In genomic region chr17:75872434-75873351, GRCh38 we compare ENCODE assay signal across 1 cellular context.
TF ChIP-seq lines count a peak whose summit lies in the region.

No MANE protein-coding gene starts in this region.

TF ChIP-seq in HCT116, 20 proteins besides CTCF, POLR2A, EP300 and RAD21 (continued from another document):
- TF ChIP-seq, protein P1, sequence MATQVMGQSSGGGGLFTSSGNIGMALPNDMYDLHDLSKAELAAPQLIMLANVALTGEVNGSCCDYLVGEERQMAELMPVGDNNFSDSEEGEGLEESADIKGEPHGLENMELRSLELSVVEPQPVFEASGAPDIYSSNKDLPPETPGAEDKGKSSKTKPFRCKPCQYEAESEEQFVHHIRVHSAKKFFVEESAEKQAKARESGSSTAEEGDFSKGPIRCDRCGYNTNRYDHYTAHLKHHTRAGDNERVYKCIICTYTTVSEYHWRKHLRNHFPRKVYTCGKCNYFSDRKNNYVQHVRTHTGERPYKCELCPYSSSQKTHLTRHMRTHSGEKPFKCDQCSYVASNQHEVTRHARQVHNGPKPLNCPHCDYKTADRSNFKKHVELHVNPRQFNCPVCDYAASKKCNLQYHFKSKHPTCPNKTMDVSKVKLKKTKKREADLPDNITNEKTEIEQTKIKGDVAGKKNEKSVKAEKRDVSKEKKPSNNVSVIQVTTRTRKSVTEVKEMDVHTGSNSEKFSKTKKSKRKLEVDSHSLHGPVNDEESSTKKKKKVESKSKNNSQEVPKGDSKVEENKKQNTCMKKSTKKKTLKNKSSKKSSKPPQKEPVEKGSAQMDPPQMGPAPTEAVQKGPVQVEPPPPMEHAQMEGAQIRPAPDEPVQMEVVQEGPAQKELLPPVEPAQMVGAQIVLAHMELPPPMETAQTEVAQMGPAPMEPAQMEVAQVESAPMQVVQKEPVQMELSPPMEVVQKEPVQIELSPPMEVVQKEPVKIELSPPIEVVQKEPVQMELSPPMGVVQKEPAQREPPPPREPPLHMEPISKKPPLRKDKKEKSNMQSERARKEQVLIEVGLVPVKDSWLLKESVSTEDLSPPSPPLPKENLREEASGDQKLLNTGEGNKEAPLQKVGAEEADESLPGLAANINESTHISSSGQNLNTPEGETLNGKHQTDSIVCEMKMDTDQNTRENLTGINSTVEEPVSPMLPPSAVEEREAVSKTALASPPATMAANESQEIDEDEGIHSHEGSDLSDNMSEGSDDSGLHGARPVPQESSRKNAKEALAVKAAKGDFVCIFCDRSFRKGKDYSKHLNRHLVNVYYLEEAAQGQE (IDR thresholded peaks at IDR 0.05; ENCODE audit: low read depth) = no peak
